ENCODE assay signal across 31 cellular contexts in the genomic region with DNA sequence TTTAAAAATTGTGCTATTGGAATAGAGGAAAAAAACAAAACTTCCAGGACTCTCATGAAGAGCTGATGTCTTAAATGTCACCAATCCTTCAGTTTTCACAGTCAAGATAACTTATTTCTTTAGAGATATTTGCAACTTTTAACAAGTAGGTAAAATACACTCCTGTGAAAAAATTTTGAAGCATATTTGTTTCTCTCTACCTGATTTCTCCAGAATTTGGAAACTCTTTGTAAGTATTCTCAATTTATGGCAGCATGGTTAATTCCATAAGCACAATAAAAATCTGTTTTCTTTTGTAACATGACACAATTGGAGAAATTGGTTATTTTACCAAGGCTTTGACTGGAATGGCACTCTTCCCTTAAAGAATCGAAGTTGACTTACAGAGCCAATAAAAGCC. TPM values are rescaled to one million over a fixed set of nuclear protein-coding genes. Genes with fewer than 3 reads are reported as not detected.
"Had no signal": no experiment of that assay in that cellular context is flagged by ENCODE, and none has a peak within 500 bp of the region (broad histone marks: within the 10 kb centered on the region; RNA-seq: fewer than 3 reads in every experiment).

No MANE protein-coding gene starts in this region.

- H3K27me3 ChIP-seq: colonic mucosa, esophagus squamous epithelium, gastrocnemius medialis, heart right ventricle, left lung had no signal

- H3K36me3 ChIP-seq: colonic mucosa, gastrocnemius medialis had no signal

- H3K4me3 Mint-ChIP-seq: dendritic cell treated with granulocyte-macrophage colony-stimulating factor and Interleukin-4, amounts not matched to agents 40 ng/mL and 50 ng/mL, for 4 days; endodermal cell; memory B cell; mesothelial cell of epicardium had no signal

- H3K9me3 ChIP-seq: colonic mucosa, esophagus squamous epithelium, gastrocnemius medialis had no signal

- H3K27ac Mint-ChIP-seq: dendritic cell treated with granulocyte-macrophage colony-stimulating factor and Interleukin-4, amounts not matched to agents 40 ng/mL and 50 ng/mL, for 4 days; endodermal cell; memory B cell; mesothelial cell of epicardium had no signal

- DNase-seq: colonic mucosa; cortex of kidney; effector CD8-positive, alpha-beta T cell; effector memory CD8-positive, alpha-beta T cell; endodermal cell; erythroblast; esophagus squamous epithelium; foreskin fibroblast; foreskin melanocyte; gastrocnemius medialis; glutamatergic neuron; head of caudate nucleus; heart right ventricle; hippocampal formation; left cardiac atrium; left lung; left ventricle myocardium superior; mammary epithelial cell; mucosa of descending colon; naive B cell had no signal

- H3K27me3 Mint-ChIP-seq: dendritic cell treated with granulocyte-macrophage colony-stimulating factor and Interleukin-4, amounts not matched to agents 40 ng/mL and 50 ng/mL, for 4 days; effector memory CD8-positive, alpha-beta T cell; memory B cell; naive B cell had no signal

- H3K9me3 Mint-ChIP-seq: dendritic cell treated with granulocyte-macrophage colony-stimulating factor and Interleukin-4, amounts not matched to agents 40 ng/mL and 50 ng/mL, for 4 days; effector memory CD8-positive, alpha-beta T cell; memory B cell had no signal

- H3K4me3 ChIP-seq: colonic mucosa, esophagus squamous epithelium, gastrocnemius medialis, heart right ventricle, left lung, lung, mucosa of descending colon had no signal

- ATAC-seq: effector memory CD8-positive, alpha-beta T cell; esophagus mucosa; gastrocnemius medialis; heart right ventricle; left cardiac atrium; left lung; left ventricle myocardium superior; mucosa of descending colon had no signal

- H3K27ac ChIP-seq: colonic mucosa, epithelial cell of prostate, esophagus squamous epithelium, gastrocnemius medialis, heart right ventricle, left lung had no signal

RNA-seq across cellular contexts. Expression of gene CASP4, which starts 4.1 kb away (rescaled TPM):
- total RNA-seq: endodermal cell had no signal

RNA-seq across cellular contexts. Expression of gene CASP5, which starts 58.7 kb away (rescaled TPM):
- total RNA-seq: dermis microvascular lymphatic vessel endothelial cell, endodermal cell, esophagus mucosa, gastrocnemius medialis, glomerular endothelial cell, kidney epithelial cell, left ventricle myocardium superior, mesothelial cell of epicardium, myocyte had no signal
- polyA plus RNA-seq: keratinocyte, mammary epithelial cell had no signal
